8 cellular contexts compared by ENCODE assay signal in the genomic region with DNA sequence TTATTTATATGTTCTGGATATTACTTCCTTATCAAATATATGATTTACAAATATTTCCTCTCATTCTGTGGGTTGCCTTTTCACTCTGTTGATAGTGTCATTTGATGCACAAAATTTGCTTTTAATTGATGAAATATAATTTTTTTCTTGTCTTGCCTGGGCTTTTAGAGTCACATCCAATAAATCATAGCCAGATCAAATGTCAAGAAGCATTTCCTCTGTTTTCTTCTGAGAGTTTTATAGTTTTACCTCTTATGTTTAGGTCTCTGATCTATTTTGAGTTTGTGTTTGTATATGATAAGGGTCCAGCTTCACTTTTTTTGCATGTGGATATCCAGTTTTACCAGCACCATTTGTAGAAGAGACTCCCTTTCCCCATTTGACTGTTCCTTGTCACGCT.
"Had no signal": no experiment of that assay in that cellular context is flagged by ENCODE, and none has a peak within 500 bp of the region (broad histone marks: within the 10 kb centered on the region; RNA-seq: fewer than 3 reads in every experiment).

No MANE protein-coding gene starts in this region.

- H3K4me3 Mint-ChIP-seq: GM23338, IgD-negative memory B cell had no signal

- H3K9me3 ChIP-seq: HAP-1 had no signal

- H3K4me1 ChIP-seq: HAP-1 had no signal

- H3K27ac ChIP-seq: HL-60 had no signal

- DNase-seq: H7, KG1 had no signal

- H3K27me3 Mint-ChIP-seq: IgD-negative memory B cell had no signal

- H3K4me1 Mint-ChIP-seq: GM23338 had no signal

- H3K4me3 ChIP-seq: GM23338, HAP-1 had no signal

- H3K4me2 ChIP-seq: GM23338 had no signal

- H2AFZ ChIP-seq: GM23338 had no signal

- H3K27ac Mint-ChIP-seq: GM23338, IgD-negative memory B cell had no signal

- ATAC-seq: GM23338, HCT116, HepG2 had no signal

- FAIRE-seq: HepG2 had no signal
